Comparison of ENCODE assay signal across 9 cellular contexts in genomic region chr4:91729851-91730250, GRCh38.
"Had no signal": no experiment of that assay in that cellular context is flagged by ENCODE, and none has a peak within 500 bp of the region (broad histone marks: within the 10 kb centered on the region; RNA-seq: fewer than 3 reads in every experiment).

No MANE protein-coding gene starts in this region.

- DNase-seq: GM23248, GOT3, H9, HCEC 1CT, KBM-7 had no signal

- H3K27me3 Mint-ChIP-seq: IgD-negative memory B cell had no signal

- H2AFZ ChIP-seq: GM23248 had no signal

- H3K27ac ChIP-seq: GM23248, HL-60 had no signal

- H3K9ac ChIP-seq: GM23248 had no signal

- H3K4me1 Mint-ChIP-seq: H9, IgD-negative memory B cell had no signal

- H3K9me3 Mint-ChIP-seq: H9, IgD-negative memory B cell had no signal

- H3K4me3 ChIP-seq: GM23248 had no signal

- FAIRE-seq: H54, HepG2 had no signal

- H3K36me3 Mint-ChIP-seq: IgD-negative memory B cell had no signal

- H3K4me3 Mint-ChIP-seq: H9, IgD-negative memory B cell had no signal

- H3K27ac Mint-ChIP-seq: H9, IgD-negative memory B cell had no signal

- ATAC-seq: HepG2 had no signal
